2 cellular contexts compared by ENCODE assay signal in genomic region chr12:66688836-66689439, GRCh38.
TF ChIP-seq lines count a peak whose summit lies in the region.

No MANE protein-coding gene starts in this region.

TF ChIP-seq in GM23338, 12 proteins besides CTCF, POLR2A, EP300 and RAD21 (continued from another document):
- TF ChIP-seq ZNF462 (CRISPR knock-in tag; IDR thresholded peaks at IDR 0.05), result no peak
- TF ChIP-seq REST (IDR thresholded peaks at IDR 0.05; ENCODE audit: unreplicated experiment), result no peak
- no peak for TF ChIP-seq ETS1 (IDR thresholded peaks at IDR 0.05)
- TF ChIP-seq NANOG (IDR thresholded peaks at IDR 0.05; ENCODE audit: borderline replicate concordance), result no peak
- no peak for TF ChIP-seq STAT1 (IDR thresholded peaks at IDR 0.05; ENCODE audit: unreplicated experiment)
- TF ChIP-seq POLR2AphosphoS5 (IDR thresholded peaks at IDR 0.05; ENCODE audit: low read depth), result no peak
- no peak for TF ChIP-seq JUNB (IDR thresholded peaks at IDR 0.05; ENCODE audit: unreplicated experiment)
- TF ChIP-seq EZH2phosphoT487 (IDR thresholded peaks at IDR 0.05; ENCODE audit: unreplicated experiment), result no peak

TF ChIP-seq in SK-N-SH, 30 proteins besides CTCF, POLR2A, EP300 and RAD21 (continued from another document):
- no peak for TF ChIP-seq MXI1 (IDR thresholded peaks at IDR 0.05; ENCODE audit: low read depth, low read length)
